In the genomic region with DNA sequence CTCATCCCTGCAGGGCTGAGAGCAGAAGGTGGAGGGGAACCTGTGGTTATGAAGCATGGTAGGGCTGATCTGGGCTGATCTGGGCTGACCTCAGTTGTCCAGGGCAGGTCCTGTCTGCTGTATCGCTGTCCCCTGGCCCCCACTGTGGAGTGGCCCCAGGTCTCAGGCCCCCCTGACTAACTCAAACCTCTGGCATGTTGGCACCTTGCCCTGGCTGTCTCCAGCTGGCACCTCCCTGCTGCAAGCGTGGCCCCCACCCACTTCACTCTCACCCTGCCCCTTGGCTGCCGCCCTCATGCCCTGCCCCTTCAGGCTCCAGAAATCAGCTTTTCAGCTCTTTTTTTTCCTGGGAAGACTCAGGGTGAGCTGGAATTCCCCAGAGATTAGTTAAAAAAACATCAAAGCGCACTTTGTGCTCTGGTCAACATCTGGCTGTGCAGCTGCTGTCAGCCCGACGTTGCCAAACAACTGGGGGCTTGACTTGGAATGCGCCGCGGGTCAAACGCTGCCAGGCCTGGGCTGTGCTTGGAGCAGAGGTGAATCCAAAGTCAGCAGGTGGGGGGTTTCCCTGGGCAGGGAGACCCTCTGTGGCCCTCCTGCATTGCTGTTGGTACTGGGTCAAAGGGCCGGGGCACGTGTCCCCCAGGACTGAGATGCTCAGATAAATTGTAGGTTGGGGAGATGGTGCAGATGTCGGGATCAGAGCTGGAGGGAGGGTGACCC, we compare ENCODE assay signal across 24 cellular contexts.
DNase-seq lines count a peak whose midpoint lies in the region; ATAC-seq and TF ChIP-seq lines count a peak whose summit lies in the region.
"Had no signal": no experiment of that assay in that cellular context is flagged by ENCODE, and none has a peak within 500 bp of the region (broad histone marks: within the 10 kb centered on the region; RNA-seq: fewer than 3 reads in every experiment).

No MANE protein-coding gene starts in this region.

- H2AFZ ChIP-seq in SK-N-SH (ENCODE audit: low read depth), result no peak overlapping the region
- H2AFZ ChIP-seq in PC-3 (ENCODE audit: low read length), result no peak overlapping the region

- H3K9ac ChIP-seq in BLaER1 (no peak overlapping the region), SK-N-SH (no peak overlapping the region), PC-3 (ENCODE audit: low read length) (no peak overlapping the region)

- H4K20me1 ChIP-seq in BLaER1, result no peaks in the 10 kb centered on the region
- H4K20me1 ChIP-seq in SK-N-SH (ENCODE audit: insufficient read depth), result no peaks in the 10 kb centered on the region
- H4K20me1 ChIP-seq in PC-3 (ENCODE audit: low read length), result no peaks in the 10 kb centered on the region

- no peaks in the 10 kb centered on the region for H3K9me3 ChIP-seq in BLaER1
- H3K9me3 ChIP-seq in SK-N-SH, result no peaks in the 10 kb centered on the region
- H3K9me3 ChIP-seq in PC-3 (ENCODE audit: low read length), result no peaks in the 10 kb centered on the region
- H3K9me3 ChIP-seq: ascending aorta, left ventricle myocardium inferior, prostate gland, uterus had no signal

- H3F3A ChIP-seq in SK-N-SH (replicated peaks; ENCODE audit: insufficient read depth), result no peaks in the 10 kb centered on the region
- H3F3A ChIP-seq in PC-3 (ENCODE audit: low read length, unreplicated experiment), result no peaks in the 10 kb centered on the region

- POLR2A ChIA-PET in SK-N-SH (lab: Yijun Ruan, JAX), result interaction anchor here (1.4 kb wide), 1 partner anchor 51 kb away, joined by 4 read pairs; no protein-coding TSS in a partner anchor
- POLR2A ChIA-PET in PC-3 (lab: Charles Lee; ENCODE audit: unreplicated experiment), result no interaction called here

- H3K4me2 ChIP-seq in BLaER1 (peak overlapping the region; percentile 28; the same call in 1 of the 2 replicates), SK-N-SH (no peak overlapping the region), PC-3 (ENCODE audit: low read length) (no peak overlapping the region)

- ATAC-seq in HG03565 (IDR thresholded peaks at IDR 0.05; ENCODE audit: unreplicated experiment), result no peak
- no peak for ATAC-seq in PC-3
- ATAC-seq: heart right ventricle, K562, Right ventricle myocardium inferior, WTC11 had no signal

- no peak for TF ChIP-seq CTCF in SK-N-SH (IDR thresholded peaks at IDR 0.05)
- no peak for TF ChIP-seq CTCF in PC-3 (conservative IDR thresholded peaks at IDR 0.05; ENCODE audit: low read depth, low read length)

- TF ChIP-seq EP300 in SK-N-SH (IDR thresholded peaks at IDR 0.05; ENCODE audit: borderline replicate concordance in 1 of 2, low read depth in 1 of 2, low read length in 1 of 2), result peak in 1 of 2 experiments; percentile 53; a peak in 1 of 4 replicates

- intact Hi-C loops in PC-3 (cut with micrococcal nuclease), result no loop called here

- H3K27ac ChIP-seq in BLaER1, result no peak overlapping the region
- H3K27ac ChIP-seq in SK-N-SH (ENCODE audit: low read depth in 2 of 2, low read length in 1 of 2), result no peak overlapping the region
- H3K27ac ChIP-seq in layer of hippocampus (ENCODE audit: low read depth, low read length), result peak overlapping the region; percentile 18
- H3K27ac ChIP-seq in PC-3 (ENCODE audit: low read length), result no peak overlapping the region
- H3K27ac ChIP-seq: ascending aorta, heart right ventricle, left ventricle myocardium inferior, prostate gland, uterus had no signal

- peaks cover 37% of the 10 kb centered on the region for H3K4me1 ChIP-seq in BLaER1
- H3K4me1 ChIP-seq in SK-N-SH (ENCODE audit: control insufficient read depth in 1 of 2, insufficient read depth in 2 of 2, low read depth in 1 of 2, low read length in 1 of 2), result peaks cover 0 to 25% of the 10 kb centered on the region in 2 experiments; a peak in 1 of 4 replicates
- H3K4me1 ChIP-seq in PC-3 (ENCODE audit: insufficient read depth, low read length), result no peaks in the 10 kb centered on the region
- H3K4me1 ChIP-seq: ascending aorta, heart right ventricle, left ventricle myocardium inferior, prostate gland had no signal

- CTCF ChIA-PET in SK-N-SH (lab: Yijun Ruan, JAX), result interaction anchor here (1.2 to 1.3 kb wide), 2 partner anchors 12 to 22 kb away, joined by 3 to 5 read pairs; no protein-coding TSS in a partner anchor
- CTCF ChIA-PET in PC-3 (lab: Charles Lee), result no interaction called here

- DNase-seq in SK-N-SH (peak; percentile 76), pons (ENCODE audit: low spot score) (peak; percentile 37), DMS114 treated with DMSO at 0.1 percent for 48 hours (lab: John Stamatoyannopoulos, UW; ENCODE audit: unreplicated experiment) (no peak), NOMO-1 treated with dmso at 0.1 percent for 144 hours (lab: John Stamatoyannopoulos, UW; ENCODE audit: unreplicated experiment) (no peak), PC-3 (no peak)
- DNase-seq: activated CD4-positive, alpha-beta T cell treated with anti-CD3 and anti-CD28 coated beads, Interleukin-2, amount 50 U/mL, for 1 hour; COR-L47; heart right ventricle; left ventricle myocardium inferior; MM.1S; NCI-H1417; NCI-H2107; NCI-H446; OCI-M1; stimulated activated CD4-positive, alpha-beta T cell treated with anti-CD3 and anti-CD28 coated beads, Interleukin-1b, Interleukin-23, amount 100 ng/mL, for 48 hours; uterus had no signal

- H3K27me3 ChIP-seq in BLaER1 (no peaks in the 10 kb centered on the region), SK-N-SH (ENCODE audit: insufficient read depth) (no peaks in the 10 kb centered on the region), layer of hippocampus (ENCODE audit: control insufficient read depth, insufficient read depth, low read length) (no peaks in the 10 kb centered on the region), PC-3 (ENCODE audit: low read length) (peaks cover 87% of the 10 kb centered on the region)
- H3K27me3 ChIP-seq: ascending aorta, uterus had no signal

- H3K9me2 ChIP-seq in SK-N-SH (no peaks in the 10 kb centered on the region), PC-3 (replicated peaks; ENCODE audit: low read length) (no peaks in the 10 kb centered on the region)

- WGBS in SK-N-SH (ENCODE audit: low lambda C conversion rate), result 15% methylated on average over 12 of the region's 13 CpGs

- H3K36me3 ChIP-seq in BLaER1, result no peaks in the 10 kb centered on the region
- H3K36me3 ChIP-seq in SK-N-SH (replicated peaks in 1 of 2; ENCODE audit: control insufficient read depth in 1 of 2, insufficient read depth in 2 of 2, low read length in 1 of 2), result no peaks in the 10 kb centered on the region
- H3K36me3 ChIP-seq in PC-3 (ENCODE audit: low read depth, low read length), result no peaks in the 10 kb centered on the region
- H3K36me3 ChIP-seq: ascending aorta, heart right ventricle, left ventricle myocardium inferior, prostate gland, uterus had no signal

- no peaks in the 10 kb centered on the region for H3K79me2 ChIP-seq in SK-N-SH (ENCODE audit: insufficient read depth)
- H3K79me2 ChIP-seq in PC-3 (ENCODE audit: low read length), result no peaks in the 10 kb centered on the region

- no TSS peak for BruUV-seq in PC-3 (replicated peaks; lab: Mats Ljungman, UMichigan)

- TF ChIP-seq RAD21 in SK-N-SH (IDR thresholded peaks at IDR 0.05; ENCODE audit: low read length), result peak; percentile 6; the same call in 1 of the 2 replicates

- H3K4me3 ChIP-seq in BLaER1, result no peak overlapping the region
- H3K4me3 ChIP-seq in SK-N-SH (ENCODE audit: low read depth in 2 of 2, low read length in 1 of 2), result no peak overlapping the region
- H3K4me3 ChIP-seq in PC-3 (ENCODE audit: low read length), result no peak overlapping the region
- H3K4me3 ChIP-seq: ascending aorta, heart right ventricle, K562, left ventricle myocardium inferior, prostate gland, uterus had no signal

TF ChIP-seq in SK-N-SH, 30 proteins besides CTCF, POLR2A, EP300 and RAD21:
- TF ChIP-seq SMC3 (IDR thresholded peaks at IDR 0.05; ENCODE audit: low read depth, low read length) (no peak), MXI1 (IDR thresholded peaks at IDR 0.05; ENCODE audit: low read depth, low read length) (0 out of 2 replicates have a peak, but pooled peaks have one; percentile 19), GATA2 (CRISPR knock-in tag; IDR thresholded peaks at IDR 0.05) (peak; percentile 51; the same call in 1 of the 2 replicates), RCOR1 (IDR thresholded peaks at IDR 0.05; ENCODE audit: low read length) (peak; percentile 34; the same call in 1 of the 2 replicates)
- TF ChIP-seq, protein P1, sequence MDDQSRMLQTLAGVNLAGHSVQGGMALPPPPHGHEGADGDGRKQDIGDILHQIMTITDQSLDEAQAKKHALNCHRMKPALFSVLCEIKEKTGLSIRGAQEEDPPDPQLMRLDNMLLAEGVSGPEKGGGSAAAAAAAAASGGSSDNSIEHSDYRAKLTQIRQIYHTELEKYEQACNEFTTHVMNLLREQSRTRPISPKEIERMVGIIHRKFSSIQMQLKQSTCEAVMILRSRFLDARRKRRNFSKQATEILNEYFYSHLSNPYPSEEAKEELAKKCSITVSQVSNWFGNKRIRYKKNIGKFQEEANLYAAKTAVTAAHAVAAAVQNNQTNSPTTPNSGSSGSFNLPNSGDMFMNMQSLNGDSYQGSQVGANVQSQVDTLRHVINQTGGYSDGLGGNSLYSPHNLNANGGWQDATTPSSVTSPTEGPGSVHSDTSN (IDR thresholded peaks at IDR 0.05), result no peak
- TF ChIP-seq, protein P2, sequence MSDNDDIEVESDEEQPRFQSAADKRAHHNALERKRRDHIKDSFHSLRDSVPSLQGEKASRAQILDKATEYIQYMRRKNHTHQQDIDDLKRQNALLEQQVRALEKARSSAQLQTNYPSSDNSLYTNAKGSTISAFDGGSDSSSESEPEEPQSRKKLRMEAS (IDR thresholded peaks at IDR 0.05; ENCODE audit: low read depth), result no peak

Comparison
In these comparisons a context has a peak if more than half of its experiments do, and no peak if none do; other contexts are left out.
1. DNase-seq: peak in SK-N-SH (single experiment) and pons (single experiment); none in DMS114 treated with DMSO at 0.1 percent for 48 hours (single experiment), NOMO-1 treated with dmso at 0.1 percent for 144 hours (single experiment) and PC-3 (single experiment).